23 cellular contexts compared by ENCODE assay signal in genomic region chr14:33515899-33516298, GRCh38.
A peak's percentile ranks its signal among the peaks of the same experiment; 100 is the strongest.
DNase-seq lines count a peak whose midpoint lies in the region; ATAC-seq, FAIRE-seq and TF ChIP-seq lines count a peak whose summit lies in the region.
"Had no signal": no experiment of that assay in that cellular context is flagged by ENCODE, and none has a peak within 500 bp of the region (broad histone marks: within the 10 kb centered on the region; RNA-seq: fewer than 3 reads in every experiment).

No MANE protein-coding gene starts in this region.

- H3K27ac ChIP-seq in OCI-LY3 (ENCODE audit: low read length) (peak overlapping the region; percentile 60), GM12878 (ENCODE audit: control insufficient read depth, insufficient read depth) (no peak overlapping the region), smooth muscle cell (ENCODE audit: low read depth) (peak overlapping the region; percentile 66)
- H3K27ac ChIP-seq: 22Rv1; A549; BLaER1 treated with 17β-estradiol and CSF1 and Interleukin-3, amounts not matched to agents 10 nM and 100 nM; C4-2B had no signal

- H3K36me3 ChIP-seq in OCI-LY3 (replicated peaks; ENCODE audit: low read depth, low read length) (no peaks in the 10 kb centered on the region), GM12878 (ENCODE audit: control insufficient read depth in 2 of 2, insufficient read depth in 2 of 2, low read length in 1 of 2) (no peaks in the 10 kb centered on the region), smooth muscle cell (ENCODE audit: low read depth) (no peaks in the 10 kb centered on the region)
- H3K36me3 ChIP-seq: BLaER1 treated with 17β-estradiol and CSF1 and Interleukin-3, amounts not matched to agents 10 nM and 100 nM had no signal

- TF ChIP-seq RAD21 in GM12878 (IDR thresholded peaks at IDR 0.05; ENCODE audit: insufficient read depth, low read depth, low read length), result no peak

- H3K27me3 Mint-ChIP-seq in activated T-helper 1 cell treated with anti-CD3 and anti-CD28 coated beads, Interleukin-12 subunit alpha, Interleukin-12 subunit beta, Interleukin-2, Interleukin-4 antibody, amounts not matched to agents 30 ng/mL and 10 ng/mL and 1 ng/mL, durations not matched to agents 14 hours and 24 hours and 36 hours (ENCODE audit: insufficient read depth), result no peaks in the 10 kb centered on the region
- H3K27me3 Mint-ChIP-seq: B cell; CD4-positive, alpha-beta T cell had no signal

- ATAC-seq in HG02870 (IDR thresholded peaks at IDR 0.05; ENCODE audit: unreplicated experiment) (peak; percentile 45), GM12878 (peak; percentile 31; the same call in 2 of the 3 replicates)
- ATAC-seq: A549; CD8-positive, alpha-beta T cell had no signal

- FAIRE-seq in GM12878 (lab: Jason Lieb, UNC), result no peak
- FAIRE-seq: A549, D721Med, G401.6, GM12892, GM18507 had no signal

- in situ Hi-C loops in GM12878 (cut with MboI), result no loop called here

- POLR2A ChIA-PET in GM12878 (lab: Charles Lee), result interaction anchor here (1.1 to 2.2 kb wide), 2 partner anchors 49 to 159 kb away, joined by 3 to 7 read pairs; no protein-coding TSS in a partner anchor

- H3K4me1 Mint-ChIP-seq in activated T-helper 1 cell treated with anti-CD3 and anti-CD28 coated beads, Interleukin-12 subunit alpha, Interleukin-12 subunit beta, Interleukin-2, Interleukin-4 antibody, amounts not matched to agents 30 ng/mL and 10 ng/mL and 1 ng/mL, durations not matched to agents 14 hours and 24 hours and 36 hours (ENCODE audit: low read depth), result no peaks in the 10 kb centered on the region
- H3K4me1 Mint-ChIP-seq: B cell had no signal

- peak overlapping the region; percentile 21; the same call in 1 of the 2 replicates for H3K9ac ChIP-seq in OCI-LY3 (ENCODE audit: low read length)
- no peak overlapping the region for H3K9ac ChIP-seq in GM12878 (ENCODE audit: control insufficient read depth, insufficient read depth, low read length)
- no peak overlapping the region for H3K9ac ChIP-seq in smooth muscle cell (ENCODE audit: low read depth)
- H3K9ac ChIP-seq: BLaER1 treated with 17β-estradiol and CSF1 and Interleukin-3, amounts not matched to agents 10 nM and 100 nM had no signal

- DNase-seq in GM12878 (ENCODE audit: low read depth, low spot score), result no peak
- no peak for DNase-seq in smooth muscle cell (lab: John Stamatoyannopoulos, UW; ENCODE audit: unreplicated experiment)
- DNase-seq in dedifferentiated amniotic fluid mesenchymal stem cell (ENCODE audit: extremely low spot score), result no peak
- no peak for DNase-seq in NCI-H2171 treated with DMSO at 0.1 percent for 48 hours (lab: John Stamatoyannopoulos, UW)
- no peak for DNase-seq in activated T-helper 1 cell treated with anti-CD3 and anti-CD28 coated beads, Interleukin-12 subunit alpha, Interleukin-12 subunit beta, Interleukin-2, Interleukin-4 antibody, amounts not matched to agents 30 ng/mL and 10 ng/mL and 1 ng/mL, durations not matched to agents 14 hours and 24 hours and 36 hours (ENCODE audit: low spot score)
- DNase-seq: AML-193; Caco-2; Calu3; CD4-positive, alpha-beta T cell; CD8-positive, alpha-beta T cell; DMS79 treated with DMSO at 0.1 percent for 48 hours; GF-D8 had no signal

- TF ChIP-seq CTCF in OCI-LY3 (IDR thresholded peaks at IDR 0.05; ENCODE audit: low read depth, low read length) (no peak), GM12878 (IDR thresholded peaks at IDR 0.05 in 2 of 3, conservative IDR thresholded peaks at IDR 0.05 in 1 of 3; ENCODE audit: control insufficient read depth in 2 of 3, extremely low read depth in 1 of 3, insufficient read depth in 1 of 3, low read depth in 3 of 3, low read length in 3 of 3) (no peak), smooth muscle cell (IDR thresholded peaks at IDR 0.05; ENCODE audit: borderline replicate concordance, insufficient read depth, poor library complexity, severe bottlenecking) (no peak)

- no peak for TF ChIP-seq EP300 in GM12878 (IDR thresholded peaks at IDR 0.05; ENCODE audit: borderline replicate concordance in 1 of 2, control insufficient read depth in 1 of 2, low read depth in 2 of 2, low read length in 2 of 2)

- H3K9me3 ChIP-seq in OCI-LY3 (ENCODE audit: insufficient read depth, low read length) (no peaks in the 10 kb centered on the region), GM12878 (replicated peaks; ENCODE audit: control insufficient read depth, insufficient read depth, low read length) (no peaks in the 10 kb centered on the region; the same call in 2 of the 3 replicates), smooth muscle cell (replicated peaks; ENCODE audit: low read depth) (no peaks in the 10 kb centered on the region)
- H3K9me3 ChIP-seq: A549; BLaER1 treated with 17β-estradiol and CSF1 and Interleukin-3, amounts not matched to agents 10 nM and 100 nM; Caco-2 had no signal

- BruUV-seq in GM12878 (replicated peaks; lab: Mats Ljungman, UMichigan), result no TSS peak

- peak overlapping the region; percentile 59 for H3K4me2 ChIP-seq in OCI-LY3 (ENCODE audit: low read length)
- H3K4me2 ChIP-seq in GM12878 (ENCODE audit: control insufficient read depth, insufficient read depth), result no peak overlapping the region
- H3K4me2 ChIP-seq in smooth muscle cell, result peak overlapping the region; percentile 38
- H3K4me2 ChIP-seq: A549; BLaER1 treated with 17β-estradiol and CSF1 and Interleukin-3, amounts not matched to agents 10 nM and 100 nM had no signal

- H3K4me3 Mint-ChIP-seq in activated T-helper 1 cell treated with anti-CD3 and anti-CD28 coated beads, Interleukin-12 subunit alpha, Interleukin-12 subunit beta, Interleukin-2, Interleukin-4 antibody, amounts not matched to agents 30 ng/mL and 10 ng/mL and 1 ng/mL, durations not matched to agents 14 hours and 24 hours and 36 hours, result no peak overlapping the region
- H3K4me3 Mint-ChIP-seq: B cell; CD4-positive, alpha-beta T cell; CD8-positive, alpha-beta T cell had no signal

- H3F3A ChIP-seq in smooth muscle cell (ENCODE audit: low read depth), result peaks cover 3% of the 10 kb centered on the region

- H4K20me1 ChIP-seq in OCI-LY3 (ENCODE audit: insufficient read depth, low read length) (no peaks in the 10 kb centered on the region), GM12878 (ENCODE audit: control insufficient read depth, insufficient read depth) (no peaks in the 10 kb centered on the region), smooth muscle cell (ENCODE audit: low read depth) (no peaks in the 10 kb centered on the region)
- H4K20me1 ChIP-seq: BLaER1 treated with 17β-estradiol and CSF1 and Interleukin-3, amounts not matched to agents 10 nM and 100 nM had no signal

- H3K4me3 ChIP-seq in OCI-LY3 (ENCODE audit: low read length), result peak overlapping the region; percentile 24; the same call in 1 of the 2 replicates
- H3K4me3 ChIP-seq in GM12878, result no peak overlapping the region
- H3K4me3 ChIP-seq in smooth muscle cell, result no peak overlapping the region
- H3K4me3 ChIP-seq: A549; BLaER1 treated with 17β-estradiol and CSF1 and Interleukin-3, amounts not matched to agents 10 nM and 100 nM had no signal

- H3K36me3 Mint-ChIP-seq in activated T-helper 1 cell treated with anti-CD3 and anti-CD28 coated beads, Interleukin-12 subunit alpha, Interleukin-12 subunit beta, Interleukin-2, Interleukin-4 antibody, amounts not matched to agents 30 ng/mL and 10 ng/mL and 1 ng/mL, durations not matched to agents 14 hours and 24 hours and 36 hours (ENCODE audit: low read depth), result no peaks in the 10 kb centered on the region
- H3K36me3 Mint-ChIP-seq: CD8-positive, alpha-beta T cell had no signal

- 29% methylated on average over 3 of the region's 3 CpGs for WGBS in GM12878 (ENCODE audit: insufficient coverage, insufficient replicate concordance, low lambda C conversion rate, missing lambda C conversion rate)
- 92% methylated on average over 3 of the region's 3 CpGs for WGBS in smooth muscle cell (ENCODE audit: low lambda C conversion rate)

- CTCF ChIA-PET in GM12878 (lab: Yijun Ruan, JAX), result interaction anchor here (0.7 to 8.3 kb wide), 8 partner anchors 13 to 277 kb away, joined by 4 to 138 read pairs (median 5); no protein-coding TSS in a partner anchor

- H2AFZ ChIP-seq in OCI-LY3 (ENCODE audit: low read depth, low read length) (no peak overlapping the region; the same call in 1 of the 2 replicates), GM12878 (ENCODE audit: control insufficient read depth, low read depth, low read length) (no peak overlapping the region), smooth muscle cell (ENCODE audit: low read depth) (no peak overlapping the region)

- SMC1A ChIA-PET in GM12878 (lab: Charles Lee; ENCODE audit: uncharacterized antibody, unreplicated experiment), result interaction anchor here (0.8 to 14.2 kb wide), 16 partner anchors 10 to 158 kb away, joined by 3 to 298 read pairs (median 5); no protein-coding TSS in a partner anchor

- H3K79me2 ChIP-seq in OCI-LY3 (ENCODE audit: low read length) (no peaks in the 10 kb centered on the region), GM12878 (ENCODE audit: control insufficient read depth, insufficient read depth, low read length) (no peaks in the 10 kb centered on the region), smooth muscle cell (ENCODE audit: low read depth) (no peaks in the 10 kb centered on the region)

- RAD21 ChIA-PET in GM12878 (lab: Charles Lee; ENCODE audit: unreplicated experiment), result interaction anchor here (1.0 to 8.8 kb wide), 9 partner anchors 12 to 159 kb away, joined by 3 to 209 read pairs (median 4); no protein-coding TSS in a partner anchor

- H3K27me3 ChIP-seq in OCI-LY3 (ENCODE audit: low read depth, low read length) (no peaks in the 10 kb centered on the region), GM12878 (replicated peaks in 1 of 2; ENCODE audit: control insufficient read depth in 2 of 2, insufficient read depth in 2 of 2, low read length in 1 of 2) (peaks cover 0 to 2% of the 10 kb centered on the region in 2 experiments; a peak in 1 of 4 replicates), smooth muscle cell (ENCODE audit: low read depth) (no peaks in the 10 kb centered on the region)
- H3K27me3 ChIP-seq: BLaER1 treated with 17β-estradiol and CSF1 and Interleukin-3, amounts not matched to agents 10 nM and 100 nM had no signal

- H3K27ac Mint-ChIP-seq in activated T-helper 1 cell treated with anti-CD3 and anti-CD28 coated beads, Interleukin-12 subunit alpha, Interleukin-12 subunit beta, Interleukin-2, Interleukin-4 antibody, amounts not matched to agents 30 ng/mL and 10 ng/mL and 1 ng/mL, durations not matched to agents 14 hours and 24 hours and 36 hours, result no peak overlapping the region
- H3K27ac Mint-ChIP-seq: B cell; CD4-positive, alpha-beta T cell; CD8-positive, alpha-beta T cell had no signal

- intact Hi-C loops in GM12878 (cut with micrococcal nuclease; ENCODE audit: unreplicated experiment), result no loop called here
- intact Hi-C loops in activated T-helper 1 cell treated with anti-CD3 and anti-CD28 coated beads, Interleukin-12 subunit alpha, Interleukin-12 subunit beta, Interleukin-2, Interleukin-4 antibody, amounts not matched to agents 30 ng/mL and 10 ng/mL and 1 ng/mL, durations not matched to agents 14 hours and 24 hours and 36 hours (cut with micrococcal nuclease), result no loop called here

- H3K4me1 ChIP-seq in OCI-LY3 (ENCODE audit: low read length) (peaks cover 67% of the 10 kb centered on the region), GM12878 (ENCODE audit: control insufficient read depth, insufficient read depth, low read length) (no peaks in the 10 kb centered on the region), smooth muscle cell (ENCODE audit: low read depth) (peaks cover 6% of the 10 kb centered on the region)
- H3K4me1 ChIP-seq: A549; BLaER1 treated with 17β-estradiol and CSF1 and Interleukin-3, amounts not matched to agents 10 nM and 100 nM; Caco-2 had no signal

- no peak for TF ChIP-seq POLR2A in GM12878 (IDR thresholded peaks at IDR 0.05; ENCODE audit: low read depth, low read length)

- no peaks in the 10 kb centered on the region for H3K9me3 Mint-ChIP-seq in activated T-helper 1 cell treated with anti-CD3 and anti-CD28 coated beads, Interleukin-12 subunit alpha, Interleukin-12 subunit beta, Interleukin-2, Interleukin-4 antibody, amounts not matched to agents 30 ng/mL and 10 ng/mL and 1 ng/mL, durations not matched to agents 14 hours and 24 hours and 36 hours
